8 cellular contexts compared by ENCODE assay signal in genomic region chr6:143027058-143027457, GRCh38. TPM values are rescaled to one million over a fixed set of nuclear protein-coding genes. Genes with fewer than 3 reads are reported as not detected.
DNase-seq lines count a peak whose midpoint lies in the region; ATAC-seq and TF ChIP-seq lines count a peak whose summit lies in the region.
"Had no signal": no experiment of that assay in that cellular context is flagged by ENCODE, and none has a peak within 500 bp of the region (broad histone marks: within the 10 kb centered on the region; RNA-seq: fewer than 3 reads in every experiment).

No MANE protein-coding gene starts in this region.

- H3K27ac Mint-ChIP-seq in activated naive CD4-positive, alpha-beta T cell treated with anti-CD3 and anti-CD28 coated beads for 36 hours, result no peak overlapping the region
- H3K27ac Mint-ChIP-seq: activated naive CD4-positive, alpha-beta T cell treated with anti-CD3 and anti-CD28 coated beads, Interleukin-2, amount 50 U/mL, for 24 hours had no signal

- H3K4me3 ChIP-seq in PC-3 (ENCODE audit: low read length), result no peak overlapping the region
- H3K4me3 ChIP-seq in right atrium auricular region, result no peak overlapping the region

- no peak overlapping the region for H3K9ac ChIP-seq in PC-3 (ENCODE audit: low read length)

- POLR2A ChIA-PET in PC-3 (lab: Charles Lee; ENCODE audit: unreplicated experiment), result no interaction called here

- peak; percentile 49 for ATAC-seq in GM18868 (IDR thresholded peaks at IDR 0.05; ENCODE audit: unreplicated experiment)
- no peak for ATAC-seq in PC-3
- ATAC-seq in GM18858 (IDR thresholded peaks at IDR 0.05; ENCODE audit: unreplicated experiment), result no peak

- H3F3A ChIP-seq in PC-3 (ENCODE audit: low read length, unreplicated experiment), result no peaks in the 10 kb centered on the region

- H3K36me3 Mint-ChIP-seq in activated naive CD4-positive, alpha-beta T cell treated with anti-CD3 and anti-CD28 coated beads for 36 hours (ENCODE audit: low read depth), result no peaks in the 10 kb centered on the region
- H3K36me3 Mint-ChIP-seq: activated naive CD4-positive, alpha-beta T cell treated with anti-CD3 and anti-CD28 coated beads, Interleukin-2, amount 50 U/mL, for 24 hours had no signal

- no peaks in the 10 kb centered on the region for H3K79me2 ChIP-seq in PC-3 (ENCODE audit: low read length)

- no peaks in the 10 kb centered on the region for H3K36me3 ChIP-seq in PC-3 (ENCODE audit: low read depth, low read length)
- no peaks in the 10 kb centered on the region for H3K36me3 ChIP-seq in right atrium auricular region

- H2AFZ ChIP-seq in PC-3 (ENCODE audit: low read length), result 0 out of 2 replicates have a peak overlapping the region, but pooled peaks have one; percentile 38

- CTCF ChIA-PET in PC-3 (lab: Charles Lee), result interaction anchor here (0.7 kb wide), 1 partner anchor 14 kb away, joined by 3 read pairs; no protein-coding TSS in a partner anchor
- CTCF ChIA-PET in activated naive CD4-positive, alpha-beta T cell treated with anti-CD3 and anti-CD28 coated beads for 36 hours (lab: Charles Lee), result interaction anchor here (0.6 to 5.2 kb wide), 40 partner anchors 8 to 552 kb away, joined by 3 to 73 read pairs (median 4); partner anchors contain the start of gene AIG1

- no peaks in the 10 kb centered on the region for H3K9me3 ChIP-seq in PC-3 (ENCODE audit: low read length)
- no peaks in the 10 kb centered on the region for H3K9me3 ChIP-seq in right atrium auricular region

- DNase-seq in PC-3, result peak; percentile 41
- DNase-seq in activated naive CD4-positive, alpha-beta T cell treated with anti-CD3 and anti-CD28 coated beads for 36 hours, result peak; percentile 76
- no peak for DNase-seq in right atrium auricular region (ENCODE audit: low spot score)
- DNase-seq in stimulated activated CD4-positive, alpha-beta T cell treated with anti-CD3 and anti-CD28 coated beads, Interleukin-12 subunit alpha, Interleukin-12 subunit beta, amount 100 ng/mL, for 4 hours, result peak; percentile 48
- DNase-seq in NCI-H2029 treated with DMSO at 0.1 percent for 48 hours (lab: John Stamatoyannopoulos, UW), result no peak

- H3K4me1 ChIP-seq in PC-3 (ENCODE audit: insufficient read depth, low read length), result peaks cover 17% of the 10 kb centered on the region
- H3K4me1 ChIP-seq in right atrium auricular region, result no peaks in the 10 kb centered on the region

- peaks cover 7% of the 10 kb centered on the region for H3K4me1 Mint-ChIP-seq in activated naive CD4-positive, alpha-beta T cell treated with anti-CD3 and anti-CD28 coated beads for 36 hours (ENCODE audit: low read depth)

- no TSS peak for BruUV-seq in PC-3 (replicated peaks; lab: Mats Ljungman, UMichigan)

- no peaks in the 10 kb centered on the region for H4K20me1 ChIP-seq in PC-3 (ENCODE audit: low read length)

- no peak overlapping the region for H3K4me2 ChIP-seq in PC-3 (ENCODE audit: low read length)

- TF ChIP-seq CTCF in PC-3 (conservative IDR thresholded peaks at IDR 0.05; ENCODE audit: low read depth, low read length) (peak; percentile 68), right atrium auricular region (IDR thresholded peaks at IDR 0.05) (peak; percentile 59 to 74)

- peaks cover 4% of the 10 kb centered on the region for H3K9me3 Mint-ChIP-seq in activated naive CD4-positive, alpha-beta T cell treated with anti-CD3 and anti-CD28 coated beads for 36 hours
- H3K9me3 Mint-ChIP-seq: activated naive CD4-positive, alpha-beta T cell treated with anti-CD3 and anti-CD28 coated beads, Interleukin-2, amount 50 U/mL, for 24 hours had no signal

- no peaks in the 10 kb centered on the region for H3K27me3 Mint-ChIP-seq in activated naive CD4-positive, alpha-beta T cell treated with anti-CD3 and anti-CD28 coated beads for 36 hours (ENCODE audit: low read depth)
- H3K27me3 Mint-ChIP-seq: activated naive CD4-positive, alpha-beta T cell treated with anti-CD3 and anti-CD28 coated beads, Interleukin-2, amount 50 U/mL, for 24 hours had no signal

- H3K9me2 ChIP-seq in PC-3 (replicated peaks; ENCODE audit: low read length), result no peaks in the 10 kb centered on the region

- intact Hi-C loops in PC-3 (cut with micrococcal nuclease), result no loop called here
- intact Hi-C loops in activated naive CD4-positive, alpha-beta T cell treated with anti-CD3 and anti-CD28 coated beads for 36 hours (cut with micrococcal nuclease), result loop anchor here (1.0 to 5.0 kb wide), 7 partner anchors 80 to 553 kb away; no protein-coding TSS in a partner anchor

- H3K27ac ChIP-seq in PC-3 (ENCODE audit: low read length), result no peak overlapping the region
- no peak overlapping the region for H3K27ac ChIP-seq in right atrium auricular region

- H3K27me3 ChIP-seq in PC-3 (ENCODE audit: low read length) (no peaks in the 10 kb centered on the region), right atrium auricular region (no peaks in the 10 kb centered on the region)

- H3K4me3 Mint-ChIP-seq in activated naive CD4-positive, alpha-beta T cell treated with anti-CD3 and anti-CD28 coated beads for 36 hours, result no peak overlapping the region
- H3K4me3 Mint-ChIP-seq: activated naive CD4-positive, alpha-beta T cell treated with anti-CD3 and anti-CD28 coated beads, Interleukin-2, amount 50 U/mL, for 24 hours had no signal

RNA-seq across cellular contexts. Expression of gene AIG1, which starts 33.6 kb away (rescaled TPM):
- total RNA-seq in PC-3 (2014; rRNA removed) (22.1 and 32.7 TPM in 2 replicates), right atrium auricular region (10 to 100 TPM; 28.6 to 62.6 TPM)
- total RNA-seq in activated naive CD4-positive, alpha-beta T cell treated with anti-CD3 and anti-CD28 coated beads for 36 hours, result 10 to 100 TPM; 26.1 to 28.0 TPM

Comparison
In these comparisons a context has a peak if more than half of its experiments do, and no peak if none do; other contexts are left out.
1. DNase-seq: peak in PC-3 (single experiment), activated naive CD4-positive, alpha-beta T cell treated with anti-CD3 and anti-CD28 coated beads for 36 hours (single experiment) and stimulated activated CD4-positive, alpha-beta T cell treated with anti-CD3 and anti-CD28 coated beads, Interleukin-12 subunit alpha, Interleukin-12 subunit beta, amount 100 ng/mL, for 4 hours (single experiment); none in right atrium auricular region (single experiment) and NCI-H2029 treated with DMSO at 0.1 percent for 48 hours (single experiment).